ENCODE assay signal across 1 cellular context in the genomic region with DNA sequence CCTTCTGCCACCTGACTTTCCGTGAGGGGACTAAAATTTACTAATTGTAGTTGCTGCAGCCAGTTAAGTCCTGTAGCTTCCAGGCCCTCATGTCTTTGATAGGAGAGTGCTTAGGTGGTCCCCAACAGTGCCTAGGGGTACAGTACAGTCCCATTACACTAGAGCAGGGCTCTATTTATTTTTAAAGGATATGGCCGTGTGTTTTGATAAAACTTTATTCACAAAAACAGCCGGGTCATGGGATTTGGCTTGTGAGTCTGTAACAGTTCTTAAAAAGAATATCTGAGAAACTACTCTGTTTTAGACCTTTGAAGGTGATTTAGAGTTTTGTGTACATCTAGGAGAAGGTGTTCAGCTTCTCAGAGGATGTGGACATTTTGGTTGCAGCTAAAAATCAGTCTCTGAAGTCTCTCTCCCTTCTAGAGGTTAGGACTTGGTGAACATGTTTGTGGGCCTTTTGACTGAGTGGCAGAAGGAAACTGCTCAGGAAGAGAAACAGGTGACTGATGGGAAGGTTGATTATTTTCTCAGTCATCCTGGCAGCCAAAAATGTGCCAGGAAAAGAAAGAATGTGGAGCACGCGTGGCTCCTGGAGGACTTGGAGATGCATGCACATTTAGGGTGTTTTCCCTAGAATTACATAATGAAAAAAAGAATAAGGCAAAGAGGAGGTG.
TF ChIP-seq lines count a peak whose summit lies in the region.

No MANE protein-coding gene starts in this region.

TF ChIP-seq in HepG2, 621 proteins besides CTCF, POLR2A, EP300 and RAD21:
- TF ChIP-seq, protein P1, sequence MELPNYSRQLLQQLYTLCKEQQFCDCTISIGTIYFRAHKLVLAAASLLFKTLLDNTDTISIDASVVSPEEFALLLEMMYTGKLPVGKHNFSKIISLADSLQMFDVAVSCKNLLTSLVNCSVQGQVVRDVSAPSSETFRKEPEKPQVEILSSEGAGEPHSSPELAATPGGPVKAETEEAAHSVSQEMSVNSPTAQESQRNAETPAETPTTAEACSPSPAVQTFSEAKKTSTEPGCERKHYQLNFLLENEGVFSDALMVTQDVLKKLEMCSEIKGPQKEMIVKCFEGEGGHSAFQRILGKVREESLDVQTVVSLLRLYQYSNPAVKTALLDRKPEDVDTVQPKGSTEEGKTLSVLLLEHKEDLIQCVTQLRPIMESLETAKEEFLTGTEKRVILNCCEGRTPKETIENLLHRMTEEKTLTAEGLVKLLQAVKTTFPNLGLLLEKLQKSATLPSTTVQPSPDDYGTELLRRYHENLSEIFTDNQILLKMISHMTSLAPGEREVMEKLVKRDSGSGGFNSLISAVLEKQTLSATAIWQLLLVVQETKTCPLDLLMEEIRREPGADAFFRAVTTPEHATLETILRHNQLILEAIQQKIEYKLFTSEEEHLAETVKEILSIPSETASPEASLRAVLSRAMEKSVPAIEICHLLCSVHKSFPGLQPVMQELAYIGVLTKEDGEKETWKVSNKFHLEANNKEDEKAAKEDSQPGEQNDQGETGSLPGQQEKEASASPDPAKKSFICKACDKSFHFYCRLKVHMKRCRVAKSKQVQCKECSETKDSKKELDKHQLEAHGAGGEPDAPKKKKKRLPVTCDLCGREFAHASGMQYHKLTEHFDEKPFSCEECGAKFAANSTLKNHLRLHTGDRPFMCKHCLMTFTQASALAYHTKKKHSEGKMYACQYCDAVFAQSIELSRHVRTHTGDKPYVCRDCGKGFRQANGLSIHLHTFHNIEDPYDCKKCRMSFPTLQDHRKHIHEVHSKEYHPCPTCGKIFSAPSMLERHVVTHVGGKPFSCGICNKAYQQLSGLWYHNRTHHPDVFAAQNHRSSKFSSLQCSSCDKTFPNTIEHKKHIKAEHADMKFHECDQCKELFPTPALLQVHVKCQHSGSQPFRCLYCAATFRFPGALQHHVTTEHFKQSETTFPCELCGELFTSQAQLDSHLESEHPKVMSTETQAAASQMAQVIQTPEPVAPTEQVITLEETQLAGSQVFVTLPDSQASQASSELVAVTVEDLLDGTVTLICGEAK (IDR thresholded peaks at IDR 0.05) = no peak
- TF ChIP-seq, protein P1 (CRISPR knock-in tag; IDR thresholded peaks at IDR 0.05) = peak; percentile 49; the same call in 1 of the 2 replicates
- peak; percentile 88 for TF ChIP-seq RBM22 (optimal IDR thresholded peaks at IDR 0.05; ENCODE audit: low read length)
- peak; percentile 6; the same call in 1 of the 2 replicates for TF ChIP-seq POLR2G (IDR thresholded peaks at IDR 0.05; ENCODE audit: low read depth, low read length)
- TF ChIP-seq TCF7L2 (IDR thresholded peaks at IDR 0.05; ENCODE audit: low read depth, low read length) = no peak
- no peak for TF ChIP-seq TMF1 (CRISPR knock-in tag; IDR thresholded peaks at IDR 0.05; ENCODE audit: low read depth)
